In the genomic region with DNA sequence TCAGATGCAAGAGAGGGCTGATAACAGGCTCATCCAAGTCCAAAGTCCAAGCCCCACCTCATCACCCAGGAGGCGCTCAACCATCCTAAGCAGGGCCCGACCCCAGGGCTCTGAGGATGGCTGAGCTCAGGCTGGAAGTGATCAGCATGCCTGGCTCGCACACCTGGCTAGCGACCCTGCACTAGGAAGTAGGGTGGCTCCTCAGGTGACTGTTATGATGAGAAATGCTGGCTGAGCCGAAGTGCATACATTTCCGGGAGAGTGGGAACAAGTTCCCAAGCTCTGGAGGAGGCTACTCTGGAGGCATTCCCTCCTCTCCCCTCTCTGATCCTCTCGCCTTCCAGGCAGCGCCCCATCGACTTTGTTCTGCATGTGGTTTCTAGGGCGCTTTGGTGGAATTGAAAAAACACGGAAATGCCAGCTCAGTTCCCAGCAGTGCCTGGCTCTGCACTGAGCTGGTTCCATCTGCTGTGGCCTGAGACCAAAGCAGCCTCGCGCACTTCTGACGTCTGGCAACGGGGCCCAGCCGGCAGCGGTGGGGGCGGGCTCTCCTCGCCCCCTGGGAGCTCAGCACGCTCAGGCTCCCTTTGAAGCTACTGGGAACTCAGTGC, we compare ENCODE assay signal across 11 cellular contexts.
DNase-seq lines count a peak whose midpoint lies in the region; ATAC-seq and TF ChIP-seq lines count a peak whose summit lies in the region.
"Had no signal": no experiment of that assay in that cellular context is flagged by ENCODE, and none has a peak within 500 bp of the region (broad histone marks: within the 10 kb centered on the region; RNA-seq: fewer than 3 reads in every experiment).

No MANE protein-coding gene starts in this region.

- DNase-seq in AG09319 (ENCODE audit: extremely low read depth, low read depth) (peak; percentile 2), Peyer's patch (peak in 2 of 3 donors; percentile 64 to 66), fibroblast of pulmonary artery (ENCODE audit: low read depth) (peak; percentile 25), midbrain (lab: John Stamatoyannopoulos, UW) (peak; percentile 73), NCI-H526 treated with DMSO at 0.1 percent for 48 hours (lab: John Stamatoyannopoulos, UW) (no peak), NCI-H187 (lab: John Stamatoyannopoulos, UW) (no peak)
- DNase-seq in activated naive CD4-positive, alpha-beta T cell (lab: John Stamatoyannopoulos, UW), result no peak
- DNase-seq: CD4-positive, CD25-positive, alpha-beta regulatory T cell; HCEC 1CT; stimulated activated CD4-positive, alpha-beta T cell treated with anti-CD3 and anti-CD28 coated beads, Interleukin-15, amount 100 ng/mL, for 24 hours had no signal

- H3K9me3 ChIP-seq in Peyer's patch, result peaks cover 0 to 5% (median 0%) of the 10 kb centered on the region in 4 donors

- H3K27me3 ChIP-seq in Peyer's patch, result no peaks in the 10 kb centered on the region

- TF ChIP-seq CTCF in AG09319 (IDR thresholded peaks at IDR 0.05; ENCODE audit: low read depth, low read length), result no peak
- TF ChIP-seq CTCF in Peyer's patch (IDR thresholded peaks at IDR 0.05), result no peak
- no peak for TF ChIP-seq CTCF in fibroblast of pulmonary artery (IDR thresholded peaks at IDR 0.05; ENCODE audit: low read length, missing control alignments)

- H3K36me3 ChIP-seq in Peyer's patch, result no peaks in the 10 kb centered on the region

- H3K4me3 ChIP-seq in Peyer's patch (no peak overlapping the region), fibroblast of pulmonary artery (replicated peaks; ENCODE audit: low read depth, low read length) (no peak overlapping the region)

- peak overlapping the region in 2 of 4 donors; percentile 42 to 54 for H3K27ac ChIP-seq in Peyer's patch

- no peak for TF ChIP-seq POLR2A in Peyer's patch (IDR thresholded peaks at IDR 0.05)

- no peak for ATAC-seq in GM18519 (IDR thresholded peaks at IDR 0.05; ENCODE audit: low FRiP score, unreplicated experiment)

- peaks cover 0 to 26% (median 1%) of the 10 kb centered on the region in 4 donors for H3K4me1 ChIP-seq in Peyer's patch

Comparison
In these comparisons a context has a peak if more than half of its experiments do, and no peak if none do; other contexts are left out.
1. DNase-seq: peak in AG09319 (single experiment), Peyer's patch (2 of 3), fibroblast of pulmonary artery (single experiment) and midbrain (single experiment); none in activated naive CD4-positive, alpha-beta T cell (0 of 4), NCI-H526 treated with DMSO at 0.1 percent for 48 hours (single experiment) and NCI-H187 (0 of 2).